Comparison of ENCODE assay signal across 19 cellular contexts in genomic region chr4:123114915-123115756, GRCh38.
DNase-seq lines count a peak whose midpoint lies in the region; ATAC-seq and TF ChIP-seq lines count a peak whose summit lies in the region.
"Had no signal": no experiment of that assay in that cellular context is flagged by ENCODE, and none has a peak within 500 bp of the region (broad histone marks: within the 10 kb centered on the region; RNA-seq: fewer than 3 reads in every experiment).

No MANE protein-coding gene starts in this region.

- DNase-seq in GM23338 (ENCODE audit: low spot score) = peak; percentile 45
- DNase-seq in IMR-90 = no peak
- peak; percentile 78 for DNase-seq in posterior vena cava (ENCODE audit: low spot score)
- DNase-seq in cerebellar nuclear complex (lab: John Stamatoyannopoulos, UW) = no peak
- DNase-seq in SHP77 treated with DMSO at 0.1 percent for 48 hours (lab: John Stamatoyannopoulos, UW) = no peak
- no peak for DNase-seq in esophagus squamous epithelium (lab: John Stamatoyannopoulos, UW)
- DNase-seq: ACHN; CD4-positive, alpha-beta T cell; DMS79; MG63; NCI-H1105 treated with DMSO at 0.1 percent for 48 hours; NCI-H187 treated with DMSO at 0.1 percent for 48 hours; NCI-H2171 treated with DMSO at 0.1 percent for 48 hours; NCI-H510A; NCI-H82 had no signal

- dilution Hi-C loops in IMR-90 (cut with HindIII; ENCODE audit: low sequenced_read_pairs, unreplicated experiment) = no loop called here

- H2AK5ac ChIP-seq in IMR-90 (ENCODE audit: low read depth, low read length) = peak overlapping the region; percentile 20; the same call in 1 of the 2 replicates

- H3K4me1 Mint-ChIP-seq in GM23338 = no peaks in the 10 kb centered on the region

- no peak overlapping the region for H2BK20ac ChIP-seq in IMR-90 (ENCODE audit: low read depth, low read length)

- H3K27me3 ChIP-seq in GM23338 (ENCODE audit: insufficient read depth) = no peaks in the 10 kb centered on the region
- H3K27me3 ChIP-seq in IMR-90 (ENCODE audit: control insufficient read depth, insufficient read depth, low read length) = no peaks in the 10 kb centered on the region
- no peaks in the 10 kb centered on the region for H3K27me3 ChIP-seq in esophagus squamous epithelium
- H3K27me3 ChIP-seq: MG63, SJSA1 had no signal

- H3K79me1 ChIP-seq in IMR-90 (ENCODE audit: low read depth in 1 of 2, low read length in 2 of 2) = peaks cover 0 to 20% of the 10 kb centered on the region in 2 experiments; a peak in 1 of 4 replicates

- H3K56ac ChIP-seq in IMR-90 (ENCODE audit: extremely low read depth, insufficient read depth, low read length) = no peak overlapping the region

- no peaks in the 10 kb centered on the region for H3K36me3 ChIP-seq in GM23338 (ENCODE audit: insufficient read depth)
- H3K36me3 ChIP-seq in IMR-90 (ENCODE audit: control insufficient read depth, insufficient read depth, low read length) = no peaks in the 10 kb centered on the region
- H3K36me3 ChIP-seq in esophagus squamous epithelium = peaks cover 0 to 13% (median 0%) of the 10 kb centered on the region in 3 donors
- H3K36me3 ChIP-seq: SJSA1 had no signal

- intact Hi-C loops in IMR-90 (cut with micrococcal nuclease) = no loop called here
- intact Hi-C loops in posterior vena cava (cut with DNase I) = no loop called here
- intact Hi-C loops in esophagus squamous epithelium (cut with DNase I) = no loop called here

- TF ChIP-seq RAD21 in IMR-90 (IDR thresholded peaks at IDR 0.05; ENCODE audit: low read length) = no peak

- no peak overlapping the region for H3K23ac ChIP-seq in IMR-90 (ENCODE audit: low read depth, low read length)

- H3K27ac ChIP-seq in GM23338 (ENCODE audit: low read depth) = no peak overlapping the region
- H3K27ac ChIP-seq in IMR-90 (ENCODE audit: insufficient read depth, low read length) = peak overlapping the region; percentile 19; the same call in 1 of the 2 replicates
- no peak overlapping the region for H3K27ac ChIP-seq in esophagus squamous epithelium
- H3K27ac ChIP-seq: SJSA1 had no signal

- no peak overlapping the region; the same call in 1 of the 2 replicates for H3K18ac ChIP-seq in IMR-90 (ENCODE audit: low read depth, low read length)

- peak overlapping the region; percentile 39; the same call in 1 of the 2 replicates for H3K4ac ChIP-seq in IMR-90 (ENCODE audit: low read depth, low read length)

- TF ChIP-seq CTCF in GM23338 (conservative IDR thresholded peaks at IDR 0.05; ENCODE audit: low read depth in 2 of 2) (peak; percentile 25 to 43; a peak in 2 of 4 replicates), IMR-90 (conservative IDR thresholded peaks at IDR 0.05; ENCODE audit: low read depth, low read length) (no peak), esophagus squamous epithelium (IDR thresholded peaks at IDR 0.05) (no peak)

- H3K79me2 ChIP-seq in GM23338 (replicated peaks; ENCODE audit: insufficient read depth) = no peaks in the 10 kb centered on the region

- H3K14ac ChIP-seq in IMR-90 (replicated peaks; ENCODE audit: low read depth, low read length) = 0 out of 2 replicates have a peak overlapping the region, but pooled peaks have one; percentile 12

- peak; percentile 86 for ATAC-seq in GM23338
- ATAC-seq in IMR-90 (ENCODE audit: low read depth) = no peak
- peak; percentile 15 for ATAC-seq in esophagus mucosa
- ATAC-seq in HG02798 (IDR thresholded peaks at IDR 0.05; ENCODE audit: poor library complexity, unreplicated experiment) = no peak
- ATAC-seq: GM12878 had no signal

- H3K9me3 Mint-ChIP-seq in GM23338 = peaks cover 15% of the 10 kb centered on the region
- H3K9me3 Mint-ChIP-seq: CD4-positive, alpha-beta T cell had no signal

- no peaks in the 10 kb centered on the region for H3K9me1 ChIP-seq in IMR-90 (ENCODE audit: insufficient read depth, low read length)

- no peak overlapping the region for H3K4me3 Mint-ChIP-seq in GM23338
- H3K4me3 Mint-ChIP-seq: CD4-positive, alpha-beta T cell had no signal

- in situ Hi-C loops in IMR-90 (cut with MboI; ENCODE audit: low sequenced_read_pairs) = loop anchor here (10.0 kb wide), 2 partner anchors 550 to 990 kb away; no protein-coding TSS in a partner anchor

- no TSS peak for BruUV-seq in IMR-90 (replicated peaks; lab: Mats Ljungman, UMichigan)

- peak overlapping the region; percentile 37 for H2BK5ac ChIP-seq in IMR-90 (ENCODE audit: low read depth, low read length, poor library complexity, severe bottlenecking)

- H2BK120ac ChIP-seq in IMR-90 (ENCODE audit: low read depth, low read length) = peak overlapping the region; percentile 30; the same call in 1 of the 2 replicates

- H2AFZ ChIP-seq in GM23338 = no peak overlapping the region
- peak overlapping the region; percentile 23 for H2AFZ ChIP-seq in IMR-90 (replicated peaks; ENCODE audit: low read length, poor library complexity)

- H3K36me3 Mint-ChIP-seq in GM23338 (ENCODE audit: low read depth) = peaks cover 23% of the 10 kb centered on the region

- H3K4me3 ChIP-seq in GM23338 = no peak overlapping the region
- no peak overlapping the region for H3K4me3 ChIP-seq in IMR-90 (ENCODE audit: insufficient read depth, low read depth, low read length)
- no peak overlapping the region for H3K4me3 ChIP-seq in esophagus squamous epithelium
- H3K4me3 ChIP-seq: GM12878, MG63, SJSA1 had no signal

- no peak overlapping the region for H3K27ac Mint-ChIP-seq in GM23338
- H3K27ac Mint-ChIP-seq: CD4-positive, alpha-beta T cell had no signal

- POLR2A ChIA-PET in IMR-90 (lab: Charles Lee; ENCODE audit: unreplicated experiment) = no interaction called here

- H2AK9ac ChIP-seq in IMR-90 (replicated peaks; ENCODE audit: low read depth, low read length, poor library complexity) = peak overlapping the region; percentile 37

- no peak overlapping the region for H3K4me2 ChIP-seq in GM23338
- no peak overlapping the region for H3K4me2 ChIP-seq in IMR-90 (ENCODE audit: low read depth, low read length)

- 0 out of 3 replicates have a peak overlapping the region, but pooled peaks have one; percentile 71 for H2BK15ac ChIP-seq in IMR-90 (ENCODE audit: low read depth, low read length)

- no peaks in the 10 kb centered on the region for H3F3A ChIP-seq in GM23338 (replicated peaks; ENCODE audit: low read depth)

- H3K9me3 ChIP-seq in IMR-90 (ENCODE audit: control insufficient read depth, insufficient read depth, low read length) (no peaks in the 10 kb centered on the region; the same call in 1 of the 2 replicates), esophagus squamous epithelium (peaks cover 0 to 15% (median 3%) of the 10 kb centered on the region in 3 donors)
- H3K9me3 ChIP-seq: MG63, SJSA1 had no signal

- H4K91ac ChIP-seq in IMR-90 (ENCODE audit: insufficient read depth, low read depth, low read length) = no peak overlapping the region

- H4K20me1 ChIP-seq in GM23338 (replicated peaks; ENCODE audit: insufficient read depth) = no peaks in the 10 kb centered on the region
- no peaks in the 10 kb centered on the region for H4K20me1 ChIP-seq in IMR-90 (ENCODE audit: insufficient read depth, low read length)

- H3K4me1 ChIP-seq in GM23338 (ENCODE audit: insufficient read depth) (no peaks in the 10 kb centered on the region), IMR-90 (ENCODE audit: control insufficient read depth, insufficient read depth, low read length) (peaks cover 5% of the 10 kb centered on the region), esophagus squamous epithelium (peaks cover 0 to 5% (median 0%) of the 10 kb centered on the region in 3 donors)

- peak overlapping the region in 1 of 2 experiments; percentile 17; a peak in 1 of 4 replicates for H4K8ac ChIP-seq in IMR-90 (ENCODE audit: low read depth in 2 of 2, low read length in 2 of 2)

- no peaks in the 10 kb centered on the region for H3K27me3 Mint-ChIP-seq in GM23338 (ENCODE audit: insufficient read depth, low read depth, poor library complexity)
- H3K27me3 Mint-ChIP-seq: CD4-positive, alpha-beta T cell had no signal

- CTCF ChIA-PET in IMR-90 (lab: Yijun Ruan, JAX) = interaction anchor here (2.1 kb wide), 1 partner anchor 12 kb away, joined by 6 read pairs; no protein-coding TSS in a partner anchor

- 90% methylated on average over 17 of the region's 39 CpGs; no CpG with 5 or more reads in 1 of the 2 experiments for WGBS in IMR-90 (ENCODE audit: extremely low coverage in 2 of 2, insufficient read length in 1 of 2), 2 experiments
- 96 to 97% methylated on average over 7 to 10 of the region's 39 CpGs for WGBS in esophagus squamous epithelium, 2 donors

- H3K9me2 ChIP-seq in GM23338 (ENCODE audit: insufficient read depth) = no peaks in the 10 kb centered on the region

- TF ChIP-seq POLR2A in IMR-90 (IDR thresholded peaks at IDR 0.05; ENCODE audit: low read depth, low read length) (no peak), esophagus squamous epithelium (IDR thresholded peaks at IDR 0.05) (no peak)

- peak overlapping the region; percentile 36; the same call in 1 of the 2 replicates for H4K5ac ChIP-seq in IMR-90 (ENCODE audit: low read depth, low read length)

- H3K9ac ChIP-seq in IMR-90 (ENCODE audit: low read depth, low read length) = no peak overlapping the region

TF ChIP-seq in IMR-90, 13 proteins besides CTCF, POLR2A, EP300 and RAD21 (continues in another document):
- no peak for TF ChIP-seq SMC3 (IDR thresholded peaks at IDR 0.05; ENCODE audit: low read depth, low read length)
- no peak for TF ChIP-seq MAZ (IDR thresholded peaks at IDR 0.05; ENCODE audit: borderline replicate concordance, low read depth, low read length)
- TF ChIP-seq FOS (IDR thresholded peaks at IDR 0.05; ENCODE audit: low read depth, low read length) = no peak
- TF ChIP-seq RFX5 (IDR thresholded peaks at IDR 0.05; ENCODE audit: low read depth, low read length) = no peak
- no peak for TF ChIP-seq MXI1 (IDR thresholded peaks at IDR 0.05; ENCODE audit: borderline replicate concordance, low read depth, low read length)
- TF ChIP-seq MAFK (IDR thresholded peaks at IDR 0.05; ENCODE audit: low read depth, low read length) = no peak
- no peak for TF ChIP-seq RCOR1 (IDR thresholded peaks at IDR 0.05; ENCODE audit: insufficient replicate concordance, low read length)
- TF ChIP-seq USF2 (IDR thresholded peaks at IDR 0.05; ENCODE audit: low read depth, low read length) = no peak
- TF ChIP-seq BHLHE40 (IDR thresholded peaks at IDR 0.05; ENCODE audit: low read depth, low read length) = no peak
- no peak for TF ChIP-seq CEBPB (IDR thresholded peaks at IDR 0.05; ENCODE audit: low read depth, low read length)
- TF ChIP-seq CHD1 (IDR thresholded peaks at IDR 0.05; ENCODE audit: low read depth, low read length) = no peak
- no peak for TF ChIP-seq NFE2L2 (IDR thresholded peaks at IDR 0.05; ENCODE audit: low read depth, low read length)

Comparison
In these comparisons a context has a peak if more than half of its experiments do, and no peak if none do; other contexts are left out.
1. ATAC-seq: peak in GM23338 (single experiment) and esophagus mucosa (single experiment); none in IMR-90 (single experiment) and HG02798 (single experiment).
2. DNase-seq: peak in GM23338 (single experiment) and posterior vena cava (single experiment); none in IMR-90 (single experiment), cerebellar nuclear complex (0 of 2), SHP77 treated with DMSO at 0.1 percent for 48 hours (single experiment) and esophagus squamous epithelium (single experiment).
3. CTCF ChIP-seq: peak in GM23338 (2 of 2); none in IMR-90 (single experiment) and esophagus squamous epithelium (0 of 6).